ENCODE assay signal across 28 cellular contexts in the genomic region with DNA sequence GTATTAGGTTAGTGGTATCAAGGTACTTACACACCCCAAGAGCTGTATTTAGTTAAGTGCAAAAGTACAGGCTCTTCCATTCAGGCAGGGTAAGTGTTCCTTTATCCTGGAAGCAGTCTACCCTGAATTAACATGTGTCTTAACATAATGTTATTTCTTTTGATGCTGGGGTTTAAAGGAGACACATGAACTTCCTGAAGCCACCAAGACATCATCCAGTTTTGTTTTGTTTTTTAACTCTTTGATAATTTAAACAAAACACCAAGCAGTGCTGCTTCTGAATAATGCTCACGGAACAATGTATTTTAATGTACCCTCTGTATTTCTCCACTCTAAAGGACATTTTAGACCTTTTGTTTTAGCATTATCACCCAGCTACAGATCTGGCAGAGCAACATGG.
"Had no signal": no experiment of that assay in that cellular context is flagged by ENCODE, and none has a peak within 500 bp of the region (broad histone marks: within the 10 kb centered on the region; RNA-seq: fewer than 3 reads in every experiment).

No MANE protein-coding gene starts in this region.

- H3K27me3 ChIP-seq: left lung, pancreas, stomach, testis, thyroid gland, transverse colon, upper lobe of left lung had no signal

- H3K9me3 ChIP-seq: left lung, lower lobe of right lung, pancreas, prostate gland, stomach, testis, thyroid gland, transverse colon, upper lobe of left lung had no signal

- H3K36me3 Mint-ChIP-seq: mesothelial cell of epicardium; naive B cell; natural killer cell; stimulated activated naive B cell treated with anti-CD40 and anti-IgM and Interleukin-4, amounts not matched to agents 10 μg/mL and 1 μg/mL and 100 μg/mL, for 72 hours had no signal

- H3K36me3 ChIP-seq: left lung, lower lobe of right lung, pancreas, prostate gland, stomach, thyroid gland, transverse colon, upper lobe of left lung had no signal

- DNase-seq: hippocampal formation; kidney; left colon; left lung; lower lobe of right lung; mesendoderm; naive B cell; natural killer cell; nephron progenitor cell; pancreas; posterior cingulate gyrus; retina; right cardiac atrium; stimulated activated CD4-positive, alpha-beta T cell treated with anti-CD3 and anti-CD28 coated beads, Interleukin-12 subunit alpha, Interleukin-12 subunit beta, amount 100 ng/mL, for 4 hours; stimulated activated CD4-positive, alpha-beta T cell treated with anti-CD3 and anti-CD28 coated beads, Interleukin-15, amount 100 ng/mL, for 24 hours; stimulated activated CD4-positive, alpha-beta T cell treated with anti-CD3 and anti-CD28 coated beads, Interleukin-2, amount 100 ng/mL, for 24 hours; stimulated activated CD4-positive, alpha-beta T cell treated with anti-CD3 and anti-CD28 coated beads, Interleukin-4, amount 100 ng/mL, for 1 hour; stimulated activated naive B cell treated with anti-CD40 and anti-IgM and Interleukin-4, amounts not matched to agents 10 μg/mL and 1 μg/mL and 100 μg/mL, for 72 hours; stimulated activated naive CD8-positive, alpha-beta T cell treated with anti-CD3 and anti-CD28 coated beads, Interleukin-15, Interleukin-2, amounts not matched to agents 100 U/mL and 50 U/mL, for 24 hours; stomach; testis; thyroid gland; transverse colon; upper lobe of left lung had no signal

- H3K4me1 ChIP-seq: left lung, lower lobe of right lung, pancreas, prostate gland, thyroid gland, transverse colon, upper lobe of left lung had no signal

- H3K27ac ChIP-seq: left lung, lower lobe of right lung, pancreas, prostate gland, skin epidermis, stomach, testis, thyroid gland, transverse colon, upper lobe of left lung had no signal

- H3K27ac Mint-ChIP-seq: mesothelial cell of epicardium; naive B cell; natural killer cell; nephron progenitor cell; stimulated activated naive B cell treated with anti-CD40 and anti-IgM and Interleukin-4, amounts not matched to agents 10 μg/mL and 1 μg/mL and 100 μg/mL, for 72 hours had no signal

- H3K4me3 ChIP-seq: left lung, lower lobe of right lung, pancreas, prostate gland, skin epidermis, stomach, testis, thyroid gland, transverse colon, upper lobe of left lung had no signal

- H3K9me3 Mint-ChIP-seq: mesothelial cell of epicardium; naive B cell; natural killer cell; nephron progenitor cell; stimulated activated naive B cell treated with anti-CD40 and anti-IgM and Interleukin-4, amounts not matched to agents 10 μg/mL and 1 μg/mL and 100 μg/mL, for 72 hours had no signal

- ATAC-seq: left colon; left lung; lower lobe of right lung; natural killer cell; pancreas; right cardiac atrium; sciatic nerve; stimulated activated naive B cell treated with anti-CD40 and anti-IgM and Interleukin-4, amounts not matched to agents 10 μg/mL and 1 μg/mL and 100 μg/mL, for 72 hours; stimulated activated naive CD8-positive, alpha-beta T cell treated with anti-CD3 and anti-CD28 coated beads, Interleukin-15, Interleukin-2, amounts not matched to agents 100 U/mL and 50 U/mL, for 24 hours had no signal
